8 cellular contexts compared by ENCODE assay signal in genomic region chrX:68686684-68687045, GRCh38. TPM values are rescaled to one million over a fixed set of nuclear protein-coding genes. Genes with fewer than 3 reads are reported as not detected.
DNase-seq lines count a peak whose midpoint lies in the region; ATAC-seq and TF ChIP-seq lines count a peak whose summit lies in the region.

No MANE protein-coding gene starts in this region.

- peaks cover 30% of the 10 kb centered on the region for H3K27me3 Mint-ChIP-seq in brain

- TF ChIP-seq CTCF in AG04450 (IDR thresholded peaks at IDR 0.05; ENCODE audit: low read depth, low read length) (no peak), brain (conservative IDR thresholded peaks at IDR 0.05) (no peak)

- DNase-seq in AG04450 (ENCODE audit: low read depth, low spot score) = no peak
- DNase-seq in RPMI8226 = no peak
- no peak for DNase-seq in cerebellar nuclear complex (lab: John Stamatoyannopoulos, UW)

- no peak overlapping the region for H3K9ac ChIP-seq in HUES48 (ENCODE audit: low read depth, low read length)

- POLR2A ChIA-PET in AG04450 (lab: Yijun Ruan, JAX) = interaction anchor here (0.6 kb wide), 1 partner anchor 169 kb away, joined by 6 read pairs; no protein-coding TSS in a partner anchor

- H3K27me3 ChIP-seq in AG04450 (ENCODE audit: control insufficient read depth, insufficient read depth, low read length) (no peaks in the 10 kb centered on the region), HUES48 (ENCODE audit: control insufficient read depth, insufficient read depth, low read length) (peaks cover 11% of the 10 kb centered on the region)

- peaks cover 9% of the 10 kb centered on the region for H3K4me1 Mint-ChIP-seq in brain

- H3K4me1 ChIP-seq in HUES48 (ENCODE audit: control insufficient read depth, insufficient read depth, low read length) (peaks cover 5% of the 10 kb centered on the region; the same call in 1 of the 2 replicates), mesodermal cell (ENCODE audit: control insufficient read depth, insufficient read depth, low read length, poor library complexity, severe bottlenecking) (peaks cover 10% of the 10 kb centered on the region)

- 13% methylated on average over 10 of the region's 11 CpGs; no CpG with 5 or more reads in 1 of the 2 experiments for WGBS in mesodermal cell (ENCODE audit: insufficient coverage in 2 of 2), 2 experiments

- H3K27ac ChIP-seq in AG04450 (ENCODE audit: low read depth, low read length) = no peak overlapping the region
- H3K27ac ChIP-seq in HUES48 (ENCODE audit: low read depth, low read length) = no peak overlapping the region
- H3K27ac ChIP-seq in mesodermal cell (ENCODE audit: low read depth, low read length, severe bottlenecking) = no peak overlapping the region

- no peak for ATAC-seq in HG02970 (IDR thresholded peaks at IDR 0.05; ENCODE audit: low FRiP score, unreplicated experiment)
- ATAC-seq in HG03378 (IDR thresholded peaks at IDR 0.05; ENCODE audit: unreplicated experiment) = no peak

- no peaks in the 10 kb centered on the region for H3K36me3 Mint-ChIP-seq in brain

- peak overlapping the region; percentile 12 to 76 (median 67) for H3K4me3 Mint-ChIP-seq in brain

- H3K4me3 ChIP-seq in AG04450 (ENCODE audit: low read depth, low read length) = peak overlapping the region; percentile 49
- H3K4me3 ChIP-seq in HUES48 (ENCODE audit: low read depth, low read length) = peak overlapping the region; percentile 53
- peak overlapping the region; percentile 25 for H3K4me3 ChIP-seq in mesodermal cell (ENCODE audit: extremely low read depth, insufficient read depth, low read length, poor library complexity, severe bottlenecking)

- H3K36me3 ChIP-seq in HUES48 (ENCODE audit: control insufficient read depth, insufficient read depth, low read length) (no peaks in the 10 kb centered on the region), mesodermal cell (ENCODE audit: control insufficient read depth, insufficient read depth, low read length) (no peaks in the 10 kb centered on the region)

- peaks cover 0 to 4% (median 0%) of the 10 kb centered on the region in 5 experiments for H3K9me3 Mint-ChIP-seq in brain

- H3K9me3 ChIP-seq in AG04450 (ENCODE audit: control insufficient read depth, insufficient read depth, low read length) (no peaks in the 10 kb centered on the region), HUES48 (ENCODE audit: control insufficient read depth, insufficient read depth, low read length) (peaks cover 22% of the 10 kb centered on the region), mesodermal cell (ENCODE audit: control insufficient read depth, low read length) (no peaks in the 10 kb centered on the region)

- CTCF ChIA-PET in AG04450 (lab: Charles Lee) = interaction anchor here (0.8 to 1.2 kb wide), 2 partner anchors 11 to 14 kb away, joined by 3 read pairs; no protein-coding TSS in a partner anchor

- no peak overlapping the region for H3K27ac Mint-ChIP-seq in brain

RNA-seq across cellular contexts. Expression of gene STARD8, which starts 39.2 kb away (rescaled TPM):
- 1.3 and 1.6 TPM in 2 replicates for polyA plus RNA-seq in AG04450 (2011; rRNA removed)
- polyA minus RNA-seq in AG04450 (2011; rRNA and poly(A)+ RNA removed) = 2.6 and 3.4 TPM in 2 replicates
- polyA plus RNA-seq in brain (ENCODE audit: insufficient read depth, low read depth, low replicate concordance) = 4.6 TPM
- 14.4 TPM for polyA plus RNA-seq in mesodermal cell (2013, experiment 1 of 2)
- polyA plus RNA-seq in mesodermal cell (2013, experiment 2 of 2) = 9.2 TPM
